In genomic region chr12:116143883-116144266, GRCh38 we compare ENCODE assay signal across 9 cellular contexts.
DNase-seq lines count a peak whose midpoint lies in the region; TF ChIP-seq lines count a peak whose summit lies in the region.
"Had no signal": no experiment of that assay in that cellular context is flagged by ENCODE, and none has a peak within 500 bp of the region (broad histone marks: within the 10 kb centered on the region; RNA-seq: fewer than 3 reads in every experiment).

No MANE protein-coding gene starts in this region.

- DNase-seq in activated T-cell treated with anti-CD3 and anti-CD28 coated beads, Interleukin-2, amount 50 U/mL, for 24 hours = no peak
- DNase-seq in activated T-cell treated with anti-CD3 and anti-CD28 coated beads, Interleukin-2, amount 50 U/mL, for 48 hours = no peak
- no peak for DNase-seq in activated CD4-positive, alpha-beta memory T cell treated with anti-CD3 and anti-CD28 coated beads, Interleukin-2, amount 10 ng/mL, durations not matched to agents 7 days and 5 days
- DNase-seq in iris pigment epithelial cell (ENCODE audit: low read depth) = peak; percentile 91
- no peak for DNase-seq in suprapubic skin (ENCODE audit: low spot score in 2 of 2)
- no peak for DNase-seq in ureter (ENCODE audit: low spot score)
- DNase-seq in HUDEP-2 (lab: John Stamatoyannopoulos, UW; ENCODE audit: unreplicated experiment in 76 of 76) = no peak
- no peak for DNase-seq in NCI-H146 (lab: John Stamatoyannopoulos, UW)
- DNase-seq: stimulated activated CD4-positive, alpha-beta T cell treated with anti-CD3 and anti-CD28 coated beads, Interleukin-2, amount 100 ng/mL, for 48 hours had no signal

- H3K36me3 ChIP-seq in suprapubic skin = no peaks in the 10 kb centered on the region

- POLR2A ChIA-PET in activated CD4-positive, alpha-beta memory T cell treated with anti-CD3 and anti-CD28 coated beads, Interleukin-2, amount 10 ng/mL, durations not matched to agents 7 days and 5 days (lab: Charles Lee) = interaction anchor here (1.1 kb wide), 1 partner anchor 10 kb away, joined by 3 read pairs; no protein-coding TSS in a partner anchor

- CTCF ChIA-PET in activated CD4-positive, alpha-beta memory T cell treated with anti-CD3 and anti-CD28 coated beads, Interleukin-2, amount 10 ng/mL, durations not matched to agents 7 days and 5 days (lab: Charles Lee) = interaction anchor here (0.8 to 1.5 kb wide), 4 partner anchors 25 to 456 kb away, joined by 3 to 6 read pairs (median 4); no protein-coding TSS in a partner anchor

- TF ChIP-seq POLR2A in suprapubic skin (IDR thresholded peaks at IDR 0.05) = no peak

- WGBS in suprapubic skin = 33% methylated on average over 1 of the region's 1 CpG

- H3K27ac Mint-ChIP-seq in activated T-cell treated with anti-CD3 and anti-CD28 coated beads, Interleukin-2, amount 50 U/mL, for 24 hours = peak overlapping the region; percentile 85
- peak overlapping the region; percentile 34 for H3K27ac Mint-ChIP-seq in activated CD4-positive, alpha-beta memory T cell treated with anti-CD3 and anti-CD28 coated beads, Interleukin-2, amount 10 ng/mL, durations not matched to agents 7 days and 5 days

- no peak overlapping the region for H3K4me3 ChIP-seq in suprapubic skin

- TF ChIP-seq CTCF in suprapubic skin (IDR thresholded peaks at IDR 0.05) = no peak

- H3K27me3 Mint-ChIP-seq in activated T-cell treated with anti-CD3 and anti-CD28 coated beads, Interleukin-2, amount 50 U/mL, for 24 hours = no peaks in the 10 kb centered on the region
- no peaks in the 10 kb centered on the region for H3K27me3 Mint-ChIP-seq in activated CD4-positive, alpha-beta memory T cell treated with anti-CD3 and anti-CD28 coated beads, Interleukin-2, amount 10 ng/mL, durations not matched to agents 7 days and 5 days

- peaks cover 55% of the 10 kb centered on the region for H3K4me1 ChIP-seq in suprapubic skin

- H3K27me3 ChIP-seq in suprapubic skin = no peaks in the 10 kb centered on the region

- H3K9me3 Mint-ChIP-seq in activated T-cell treated with anti-CD3 and anti-CD28 coated beads, Interleukin-2, amount 50 U/mL, for 24 hours = no peaks in the 10 kb centered on the region
- no peaks in the 10 kb centered on the region for H3K9me3 Mint-ChIP-seq in activated CD4-positive, alpha-beta memory T cell treated with anti-CD3 and anti-CD28 coated beads, Interleukin-2, amount 10 ng/mL, durations not matched to agents 7 days and 5 days

- peak overlapping the region; percentile 4 for H3K27ac ChIP-seq in suprapubic skin

- H3K9me3 ChIP-seq in suprapubic skin = no peaks in the 10 kb centered on the region

- H3K36me3 Mint-ChIP-seq in activated T-cell treated with anti-CD3 and anti-CD28 coated beads, Interleukin-2, amount 50 U/mL, for 24 hours (ENCODE audit: low read depth) = no peaks in the 10 kb centered on the region
- no peaks in the 10 kb centered on the region for H3K36me3 Mint-ChIP-seq in activated CD4-positive, alpha-beta memory T cell treated with anti-CD3 and anti-CD28 coated beads, Interleukin-2, amount 10 ng/mL, durations not matched to agents 7 days and 5 days (ENCODE audit: low read depth)

- no peak for TF ChIP-seq EP300 in suprapubic skin (IDR thresholded peaks at IDR 0.05)

- H3K4me1 Mint-ChIP-seq in activated T-cell treated with anti-CD3 and anti-CD28 coated beads, Interleukin-2, amount 50 U/mL, for 24 hours (ENCODE audit: low read depth) = peaks cover 54% of the 10 kb centered on the region
- peaks cover 42% of the 10 kb centered on the region for H3K4me1 Mint-ChIP-seq in activated CD4-positive, alpha-beta memory T cell treated with anti-CD3 and anti-CD28 coated beads, Interleukin-2, amount 10 ng/mL, durations not matched to agents 7 days and 5 days

- peak overlapping the region; percentile 48 for H3K4me3 Mint-ChIP-seq in activated T-cell treated with anti-CD3 and anti-CD28 coated beads, Interleukin-2, amount 50 U/mL, for 24 hours
- no peak overlapping the region for H3K4me3 Mint-ChIP-seq in activated CD4-positive, alpha-beta memory T cell treated with anti-CD3 and anti-CD28 coated beads, Interleukin-2, amount 10 ng/mL, durations not matched to agents 7 days and 5 days
